In the genomic region with DNA sequence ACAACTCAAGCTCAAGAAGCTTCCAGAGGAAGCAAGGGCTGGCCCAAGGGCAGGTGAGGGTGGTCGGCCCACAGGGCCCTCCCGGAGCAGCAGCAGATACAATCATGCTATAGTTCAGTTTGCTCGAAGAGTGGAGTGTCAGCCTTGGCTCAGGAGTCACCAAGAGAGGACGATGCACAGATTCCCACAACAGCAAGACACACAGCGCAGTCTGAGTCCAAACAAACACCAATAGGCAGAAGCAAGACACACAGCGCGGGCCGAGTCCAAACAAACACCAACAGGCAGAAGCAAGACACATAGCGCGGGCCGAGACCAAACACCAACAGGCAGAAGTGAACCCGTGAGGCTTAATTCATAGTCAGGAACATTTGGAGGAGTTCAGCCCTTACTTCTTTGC, we compare ENCODE assay signal across 36 cellular contexts.
"Had no signal": no experiment of that assay in that cellular context is flagged by ENCODE, and none has a peak within 500 bp of the region (broad histone marks: within the 10 kb centered on the region; RNA-seq: fewer than 3 reads in every experiment).

No MANE protein-coding gene starts in this region.

- DNase-seq: activated CD4-positive, alpha-beta memory T cell treated with anti-CD3 and anti-CD28 coated beads for 36 hours; activated CD4-positive, alpha-beta T cell treated with anti-CD3 and anti-CD28 coated beads for 36 hours; activated CD4-positive, alpha-beta T cell treated with anti-CD3 and anti-CD28 coated beads, Interleukin-2, amount 10 ng/mL, durations not matched to agents 24 days and 14 days; activated CD4-positive, CD25-positive, alpha-beta regulatory T cell; activated CD4-positive, CD25-positive, alpha-beta regulatory T cell treated with anti-CD3 and anti-CD28 coated beads, Interleukin-2, amount 50 U/mL, for 72 hours; activated CD8-positive, alpha-beta memory T cell treated with anti-CD3 and anti-CD28 coated beads, Interleukin-2, amount 10 ng/mL, durations not matched to agents 7 days and 5 days; activated CD8-positive, alpha-beta memory T cell treated with anti-CD3 and anti-CD28 coated beads, Interleukin-2, amount 50 U/mL, for 4 hours; activated CD8-positive, alpha-beta T cell treated with anti-CD3 and anti-CD28 coated beads, Interleukin-2, amount 10 ng/mL, durations not matched to agents 7 days and 5 days; activated effector memory CD4-positive, alpha-beta T cell treated with anti-CD3 and anti-CD28 coated beads, Interleukin-2, amount 50 U/mL, for 16 hours; activated naive CD4-positive, alpha-beta T cell treated with anti-CD3 and anti-CD28 coated beads for 36 hours; activated naive CD8-positive, alpha-beta T cell treated with anti-CD3 and anti-CD28 coated beads for 36 hours; activated naive CD8-positive, alpha-beta T cell treated with anti-CD3 and anti-CD28 coated beads, Interleukin-2, amount 50 U/mL, for 24 hours; activated T-cell treated with anti-CD3 and anti-CD28 coated beads, Interleukin-2, amount 50 U/mL, for 1 hour; activated T-cell treated with anti-CD3 and anti-CD28 coated beads, Interleukin-2, amount 50 U/mL, for 48 hours; amygdala; aorta; body of pancreas; central memory CD4-positive, alpha-beta T cell; cerebellar nuclear complex; colonic mucosa; effector CD8-positive, alpha-beta T cell; erythroblast; foreskin keratinocyte; gastrocnemius medialis; glutamatergic neuron; heart left ventricle; T-helper 1 cell; T-helper 17 cell; T1000; WERI-Rb-1 had no signal

- H3K9me3 ChIP-seq: adrenal gland, body of pancreas, colonic mucosa, esophagus muscularis mucosa, gastrocnemius medialis, heart left ventricle had no signal

- H3K4me3 ChIP-seq: adrenal gland, body of pancreas, colonic mucosa, esophagus muscularis mucosa, gastrocnemius medialis, heart left ventricle had no signal

- H3K4me1 ChIP-seq: adrenal gland, colonic mucosa, esophagus muscularis mucosa, foreskin keratinocyte, gastrocnemius medialis, heart left ventricle had no signal

- H3K4me1 Mint-ChIP-seq: activated CD4-positive, alpha-beta T cell treated with anti-CD3 and anti-CD28 coated beads for 36 hours; activated CD4-positive, alpha-beta T cell treated with anti-CD3 and anti-CD28 coated beads, Interleukin-2, amount 10 ng/mL, durations not matched to agents 24 days and 14 days; activated CD8-positive, alpha-beta memory T cell treated with anti-CD3 and anti-CD28 coated beads, Interleukin-2, amount 10 ng/mL, durations not matched to agents 7 days and 5 days; activated naive CD4-positive, alpha-beta T cell treated with anti-CD3 and anti-CD28 coated beads, Interleukin-2, amount 50 U/mL, for 24 hours; activated naive CD8-positive, alpha-beta T cell treated with anti-CD3 and anti-CD28 coated beads for 36 hours; activated naive CD8-positive, alpha-beta T cell treated with anti-CD3 and anti-CD28 coated beads, Interleukin-2, amount 50 U/mL, for 24 hours; T-helper 17 cell had no signal

- H3K36me3 ChIP-seq: adrenal gland, colonic mucosa, esophagus muscularis mucosa, gastrocnemius medialis, heart left ventricle, WERI-Rb-1 had no signal

- H3K27me3 Mint-ChIP-seq: activated CD4-positive, alpha-beta memory T cell treated with anti-CD3 and anti-CD28 coated beads for 36 hours; activated CD4-positive, alpha-beta T cell treated with anti-CD3 and anti-CD28 coated beads, Interleukin-2, amount 10 ng/mL, durations not matched to agents 24 days and 14 days; activated CD8-positive, alpha-beta memory T cell treated with anti-CD3 and anti-CD28 coated beads, Interleukin-2, amount 10 ng/mL, durations not matched to agents 7 days and 5 days; activated naive CD4-positive, alpha-beta T cell treated with anti-CD3 and anti-CD28 coated beads, Interleukin-2, amount 50 U/mL, for 24 hours; activated naive CD8-positive, alpha-beta T cell treated with anti-CD3 and anti-CD28 coated beads, Interleukin-2, amount 50 U/mL, for 24 hours had no signal

- ATAC-seq: activated CD4-positive, alpha-beta T cell treated with anti-CD3 and anti-CD28 coated beads for 36 hours; activated CD8-positive, alpha-beta memory T cell treated with anti-CD3 and anti-CD28 coated beads, Interleukin-2, amount 10 ng/mL, durations not matched to agents 7 days and 5 days; activated CD8-positive, alpha-beta T cell treated with anti-CD3 and anti-CD28 coated beads, Interleukin-2, amount 10 ng/mL, durations not matched to agents 7 days and 5 days; activated naive CD8-positive, alpha-beta T cell treated with anti-CD3 and anti-CD28 coated beads, Interleukin-2, amount 50 U/mL, for 24 hours; body of pancreas; foreskin keratinocyte; gastrocnemius medialis; heart left ventricle; T-helper 17 cell had no signal

- H3K27ac ChIP-seq: adrenal gland, body of pancreas, colonic mucosa, esophagus muscularis mucosa, foreskin keratinocyte, gastrocnemius medialis, heart left ventricle, WERI-Rb-1 had no signal

- H3K27me3 ChIP-seq: adrenal gland, body of pancreas, colonic mucosa, foreskin keratinocyte, gastrocnemius medialis had no signal

- H3K36me3 Mint-ChIP-seq: activated CD4-positive, alpha-beta memory T cell treated with anti-CD3 and anti-CD28 coated beads for 36 hours; activated CD8-positive, alpha-beta memory T cell treated with anti-CD3 and anti-CD28 coated beads, Interleukin-2, amount 10 ng/mL, durations not matched to agents 7 days and 5 days; activated naive CD4-positive, alpha-beta T cell treated with anti-CD3 and anti-CD28 coated beads, Interleukin-2, amount 50 U/mL, for 24 hours; activated naive CD8-positive, alpha-beta T cell treated with anti-CD3 and anti-CD28 coated beads for 36 hours had no signal

- H3K4me3 Mint-ChIP-seq: activated CD4-positive, alpha-beta memory T cell treated with anti-CD3 and anti-CD28 coated beads for 36 hours; activated CD4-positive, alpha-beta T cell treated with anti-CD3 and anti-CD28 coated beads for 36 hours; activated CD4-positive, alpha-beta T cell treated with anti-CD3 and anti-CD28 coated beads, Interleukin-2, amount 10 ng/mL, durations not matched to agents 24 days and 14 days; activated CD8-positive, alpha-beta memory T cell treated with anti-CD3 and anti-CD28 coated beads, Interleukin-2, amount 10 ng/mL, durations not matched to agents 7 days and 5 days; activated CD8-positive, alpha-beta T cell treated with anti-CD3 and anti-CD28 coated beads, Interleukin-2, amount 10 ng/mL, durations not matched to agents 7 days and 5 days; activated naive CD4-positive, alpha-beta T cell treated with anti-CD3 and anti-CD28 coated beads for 36 hours; activated naive CD4-positive, alpha-beta T cell treated with anti-CD3 and anti-CD28 coated beads, Interleukin-2, amount 50 U/mL, for 24 hours; activated naive CD8-positive, alpha-beta T cell treated with anti-CD3 and anti-CD28 coated beads for 36 hours; activated naive CD8-positive, alpha-beta T cell treated with anti-CD3 and anti-CD28 coated beads, Interleukin-2, amount 50 U/mL, for 24 hours; activated T-helper 1 cell treated with anti-CD3 and anti-CD28 coated beads, Interleukin-12 subunit alpha, Interleukin-12 subunit beta, Interleukin-2, Interleukin-4 antibody, amounts not matched to agents 30 ng/mL and 10 ng/mL and 1 ng/mL, durations not matched to agents 14 hours and 24 hours and 36 hours; T-helper 17 cell; T-helper 2 cell treated with Interferon-gamma antibody and Interleukin-4, amounts not matched to agents 5 μg/mL and 100 μg/mL, for 36 hours had no signal

- H3K27ac Mint-ChIP-seq: activated CD4-positive, alpha-beta memory T cell treated with anti-CD3 and anti-CD28 coated beads for 36 hours; activated CD4-positive, alpha-beta T cell treated with anti-CD3 and anti-CD28 coated beads for 36 hours; activated CD4-positive, alpha-beta T cell treated with anti-CD3 and anti-CD28 coated beads, Interleukin-2, amount 10 ng/mL, durations not matched to agents 24 days and 14 days; activated CD8-positive, alpha-beta memory T cell treated with anti-CD3 and anti-CD28 coated beads, Interleukin-2, amount 10 ng/mL, durations not matched to agents 7 days and 5 days; activated CD8-positive, alpha-beta T cell treated with anti-CD3 and anti-CD28 coated beads, Interleukin-2, amount 10 ng/mL, durations not matched to agents 7 days and 5 days; activated naive CD4-positive, alpha-beta T cell treated with anti-CD3 and anti-CD28 coated beads for 36 hours; activated naive CD4-positive, alpha-beta T cell treated with anti-CD3 and anti-CD28 coated beads, Interleukin-2, amount 50 U/mL, for 24 hours; activated naive CD8-positive, alpha-beta T cell treated with anti-CD3 and anti-CD28 coated beads for 36 hours; activated naive CD8-positive, alpha-beta T cell treated with anti-CD3 and anti-CD28 coated beads, Interleukin-2, amount 50 U/mL, for 24 hours; activated T-helper 1 cell treated with anti-CD3 and anti-CD28 coated beads, Interleukin-12 subunit alpha, Interleukin-12 subunit beta, Interleukin-2, Interleukin-4 antibody, amounts not matched to agents 30 ng/mL and 10 ng/mL and 1 ng/mL, durations not matched to agents 14 hours and 24 hours and 36 hours; activated T-helper 2 cell treated with anti-CD3 and anti-CD28 coated beads, Interferon-gamma antibody, Interleukin-2, Interleukin-4, amounts not matched to agents 10 μg/mL and 5 μg/mL and 100 μg/mL, durations not matched to agents 14 hours and 24 hours and 36 hours; T-helper 17 cell; T-helper 2 cell treated with Interferon-gamma antibody and Interleukin-4, amounts not matched to agents 5 μg/mL and 100 μg/mL, for 36 hours had no signal

- H3K9me3 Mint-ChIP-seq: activated CD4-positive, alpha-beta memory T cell treated with anti-CD3 and anti-CD28 coated beads for 36 hours; activated CD4-positive, alpha-beta T cell treated with anti-CD3 and anti-CD28 coated beads, Interleukin-2, amount 10 ng/mL, durations not matched to agents 24 days and 14 days; activated naive CD4-positive, alpha-beta T cell treated with anti-CD3 and anti-CD28 coated beads for 36 hours; activated naive CD4-positive, alpha-beta T cell treated with anti-CD3 and anti-CD28 coated beads, Interleukin-2, amount 50 U/mL, for 24 hours; activated naive CD8-positive, alpha-beta T cell treated with anti-CD3 and anti-CD28 coated beads for 36 hours; activated naive CD8-positive, alpha-beta T cell treated with anti-CD3 and anti-CD28 coated beads, Interleukin-2, amount 50 U/mL, for 24 hours; activated T-helper 1 cell treated with anti-CD3 and anti-CD28 coated beads, Interleukin-12 subunit alpha, Interleukin-12 subunit beta, Interleukin-2, Interleukin-4 antibody, amounts not matched to agents 30 ng/mL and 10 ng/mL and 1 ng/mL, durations not matched to agents 14 hours and 24 hours and 36 hours had no signal
